ENCODE assay signal across 13 cellular contexts in the genomic region with DNA sequence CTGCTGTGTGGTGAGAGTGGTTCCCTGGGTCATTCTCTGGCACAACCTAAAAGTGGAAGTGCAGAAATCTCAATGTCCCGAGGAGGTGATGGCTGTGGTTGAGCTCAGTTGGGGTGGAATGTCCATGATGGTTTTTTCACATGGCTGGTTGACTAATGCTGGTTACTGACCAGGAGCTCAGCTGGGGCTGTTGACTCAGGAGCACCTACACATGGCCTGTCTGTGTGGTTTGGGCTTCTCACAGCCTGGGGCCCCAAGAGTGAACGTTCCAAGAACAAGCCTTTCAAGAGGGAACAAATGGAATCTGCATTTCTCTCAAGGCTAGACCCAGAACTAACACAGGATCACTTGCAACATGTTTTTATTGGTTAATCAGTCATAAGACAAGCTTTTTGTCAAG. TPM values are rescaled to one million over a fixed set of nuclear protein-coding genes. Genes with fewer than 3 reads are reported as not detected.
DNase-seq lines count a peak whose midpoint lies in the region; ATAC-seq and FAIRE-seq lines count a peak whose summit lies in the region.
"Had no signal": no experiment of that assay in that cellular context is flagged by ENCODE, and none has a peak within 500 bp of the region (broad histone marks: within the 10 kb centered on the region; RNA-seq: fewer than 3 reads in every experiment).

No MANE protein-coding gene starts in this region.

- no peaks in the 10 kb centered on the region for H3K27me3 ChIP-seq in trophoblast cell (ENCODE audit: insufficient read depth, low read length)

- H2AFZ ChIP-seq in trophoblast cell (ENCODE audit: insufficient read depth, low read length, poor library complexity), result peak overlapping the region; percentile 33
- H2AFZ ChIP-seq: neural progenitor cell had no signal

- no peaks in the 10 kb centered on the region for H3K36me3 ChIP-seq in trophoblast cell (ENCODE audit: control insufficient read depth in 1 of 2, insufficient read depth in 2 of 2, low read length in 2 of 2)
- H3K36me3 ChIP-seq: neural progenitor cell, spleen had no signal

- H3K27ac ChIP-seq in epithelial cell of prostate, result peak overlapping the region; percentile 79
- H3K27ac ChIP-seq in trophoblast cell (ENCODE audit: low read depth, low read length), result peak overlapping the region; percentile 100
- H3K27ac ChIP-seq: neural progenitor cell, spleen had no signal

- H2BK5ac ChIP-seq in trophoblast cell (ENCODE audit: low read depth, low read length, poor library complexity), result peak overlapping the region; percentile 96

- peak overlapping the region; percentile 80 for H3K4ac ChIP-seq in trophoblast cell (ENCODE audit: low read depth, low read length)

- peak overlapping the region; percentile 89 for H4K8ac ChIP-seq in trophoblast cell (ENCODE audit: low read depth, low read length)

- peak overlapping the region; percentile 81 for H2BK12ac ChIP-seq in trophoblast cell (ENCODE audit: low read length)

- peak overlapping the region; percentile 88 for H3K18ac ChIP-seq in trophoblast cell (ENCODE audit: low read length)

- H4K91ac ChIP-seq in trophoblast cell (ENCODE audit: low read depth, low read length), result peak overlapping the region; percentile 97

- H3K4me1 ChIP-seq in trophoblast cell (ENCODE audit: control insufficient read depth in 1 of 2, insufficient read depth in 2 of 2, low read length in 2 of 2), result peaks cover 24 to 32% of the 10 kb centered on the region in 2 experiments
- H3K4me1 ChIP-seq: spleen had no signal

- H3K79me1 ChIP-seq in trophoblast cell (ENCODE audit: low read length), result peaks cover 33% of the 10 kb centered on the region

- peak overlapping the region; percentile 23 for H3K4me2 ChIP-seq in trophoblast cell (ENCODE audit: low read length)
- H3K4me2 ChIP-seq: neural progenitor cell had no signal

- no peak for ATAC-seq in HG02610 (IDR thresholded peaks at IDR 0.05; ENCODE audit: unreplicated experiment)

- H3K4me3 ChIP-seq in trophoblast cell (ENCODE audit: low read depth, low read length), result no peak overlapping the region
- H3K4me3 ChIP-seq: neural progenitor cell, spleen had no signal

- DNase-seq in Daoy (ENCODE audit: low read depth) (peak; percentile 80), RCC 7860 (ENCODE audit: low spot score) (peak; percentile 74), epithelial cell of prostate (ENCODE audit: low read depth, low spot score) (peak; percentile 77), trophoblast cell (peak; percentile 72 to 82), AML-193 (lab: John Stamatoyannopoulos, UW) (no peak), NCI-H2029 (lab: John Stamatoyannopoulos, UW) (no peak), RPMI8226 (no peak)
- DNase-seq: activated gamma-delta T cell treated with Interleukin-2 at 50 U/mL for 16 hours, caudate nucleus, DMS 273 treated with DMSO at 0.1 percent for 48 hours, spleen had no signal

- peaks cover 3% of the 10 kb centered on the region for H3K9me3 ChIP-seq in trophoblast cell (ENCODE audit: insufficient read depth, low read depth, low read length)
- H3K9me3 ChIP-seq: spleen had no signal

- peak; percentile 75 for FAIRE-seq in RCC 7860 (lab: Jason Lieb, UNC)

- peaks cover 2% of the 10 kb centered on the region for H3K79me2 ChIP-seq in trophoblast cell (ENCODE audit: control insufficient read depth, insufficient read depth, low read length, poor library complexity)

- no peak overlapping the region for H3K23ac ChIP-seq in trophoblast cell (ENCODE audit: low read length)

- H4K12ac ChIP-seq in trophoblast cell (ENCODE audit: low read depth, low read length), result peak overlapping the region; percentile 50

- no peak overlapping the region for H3K9ac ChIP-seq in trophoblast cell (ENCODE audit: low read length)
- H3K9ac ChIP-seq: neural progenitor cell had no signal

- H2BK120ac ChIP-seq in trophoblast cell (ENCODE audit: insufficient read depth, low read length, poor library complexity), result peak overlapping the region; percentile 86

- H3K14ac ChIP-seq in trophoblast cell (ENCODE audit: low read length), result peak overlapping the region; percentile 94

- H2AK5ac ChIP-seq in trophoblast cell (ENCODE audit: low read length), result peak overlapping the region; percentile 74

- no CpG with 5 or more reads among the region's 2 CpGs for WGBS in trophoblast cell (ENCODE audit: extremely low coverage, insufficient coverage, insufficient read length)

RNA-seq across cellular contexts. Expression of gene KANK4, which starts 6.5 kb away (rescaled TPM):
- 0.03 TPM in 1 of 2 replicates, not detected in the other for total RNA-seq in Daoy (2014; rRNA removed; shearing (Covaris generic))
- 41.0 and 46.4 TPM in 2 replicates for polyA plus RNA-seq in trophoblast cell (2013)

Comparison
In these comparisons a context has a peak if more than half of its experiments do, and no peak if none do; other contexts are left out.
1. DNase-seq: peak in Daoy (single experiment), RCC 7860 (single experiment), epithelial cell of prostate (single experiment) and trophoblast cell (2 of 2); none in AML-193 (0 of 2), NCI-H2029 (single experiment) and RPMI8226 (single experiment).